11 cellular contexts compared by ENCODE assay signal in the genomic region with DNA sequence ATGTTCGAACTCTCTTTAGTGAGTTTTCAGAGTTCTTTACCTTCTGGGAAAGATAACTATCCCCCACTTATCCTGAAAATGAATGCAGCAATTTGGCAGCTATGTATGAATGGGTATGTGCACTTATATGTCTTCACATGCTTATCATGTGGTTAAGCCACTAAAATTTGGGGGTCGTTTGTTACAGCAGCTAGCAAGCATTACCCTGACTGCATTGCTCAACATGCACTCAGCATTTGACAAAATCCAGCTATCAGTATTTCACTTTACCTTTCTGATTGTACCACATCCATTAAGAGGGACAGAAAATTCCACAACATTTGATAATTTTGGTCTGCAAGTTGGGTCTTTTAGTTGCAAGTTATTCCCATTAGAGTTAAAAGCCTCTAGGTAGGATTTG. TPM values are rescaled to one million over a fixed set of nuclear protein-coding genes. Genes with fewer than 3 reads are reported as not detected.
"Had no signal": no experiment of that assay in that cellular context is flagged by ENCODE, and none has a peak within 500 bp of the region (broad histone marks: within the 10 kb centered on the region; RNA-seq: fewer than 3 reads in every experiment).

No MANE protein-coding gene starts in this region.

- H3K4me2 ChIP-seq: GM23338 had no signal

- H3K4me3 Mint-ChIP-seq: GM23338, H9, HFFc6 had no signal

- H3K9me3 Mint-ChIP-seq: GM23338, H9, HFFc6 had no signal

- H3K4me1 ChIP-seq: HAP-1 had no signal

- H3K27ac ChIP-seq: GM23248 had no signal

- H3K9me3 ChIP-seq: HAP-1 had no signal

- H3K4me1 Mint-ChIP-seq: GM23338 had no signal

- H3K9ac ChIP-seq: GM23248 had no signal

- ATAC-seq: GM23338, HCT116 had no signal

- FAIRE-seq: H1, H54 had no signal

- DNase-seq: GM23248, GOT3, H7, H9, HCEC 1CT, HFFc6 had no signal

- H3K27ac Mint-ChIP-seq: GM23338, H9, HFFc6 had no signal

- H3K4me3 ChIP-seq: GM23248, GM23338, HAP-1 had no signal

- H2AFZ ChIP-seq: GM23248, GM23338 had no signal

- H3K36me3 ChIP-seq: HAP-1 had no signal

RNA-seq across cellular contexts. Expression of a gene that starts 43.5 kb away (rescaled TPM):
- total RNA-seq: H9 had no signal
